12 cellular contexts compared by ENCODE assay signal in the genomic region with DNA sequence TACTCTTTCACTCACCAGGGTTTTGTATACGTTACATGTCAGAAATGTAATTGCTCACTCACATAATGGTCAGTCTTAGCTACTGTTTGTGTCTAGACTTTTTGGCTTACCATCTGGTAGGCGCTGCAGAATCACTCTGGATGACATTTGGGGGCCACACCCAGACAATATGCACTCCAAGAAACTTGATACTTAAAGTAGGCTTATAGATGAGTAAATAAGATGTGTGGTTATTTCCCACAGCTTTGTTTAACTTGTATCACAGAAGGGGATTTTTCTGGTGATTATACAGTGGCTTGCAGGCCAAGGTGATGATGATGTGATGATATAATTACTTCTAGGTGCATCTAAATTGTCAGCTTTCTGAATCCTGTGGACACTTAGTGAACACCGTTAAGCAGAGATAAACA.
DNase-seq lines count a peak whose midpoint lies in the region; ATAC-seq, FAIRE-seq and TF ChIP-seq lines count a peak whose summit lies in the region.
"Had no signal": no experiment of that assay in that cellular context is flagged by ENCODE, and none has a peak within 500 bp of the region (broad histone marks: within the 10 kb centered on the region; RNA-seq: fewer than 3 reads in every experiment).

No MANE protein-coding gene starts in this region.

- H3K36me3 ChIP-seq in RWPE2 (ENCODE audit: low read depth), result peaks cover 22% of the 10 kb centered on the region
- H3K36me3 ChIP-seq in SJCRH30, result peaks cover 5% of the 10 kb centered on the region; the same call in 1 of the 2 replicates

- CTCF ChIA-PET in AG04449 (lab: Yijun Ruan, JAX), result interaction anchor here (0.7 to 2.3 kb wide), 2 partner anchors 8 to 107 kb away, joined by 3 to 13 read pairs; no protein-coding TSS in a partner anchor

- POLR2A ChIA-PET in AG04449 (lab: Yijun Ruan, JAX), result interaction anchor here (1.1 to 1.4 kb wide), 2 partner anchors 36 to 71 kb away, joined by 3 to 7 read pairs; no protein-coding TSS in a partner anchor

- TF ChIP-seq CTCF in AG04449 (IDR thresholded peaks at IDR 0.05; ENCODE audit: insufficient read depth, low read length, missing control alignments) (no peak), RWPE2 (IDR thresholded peaks at IDR 0.05; ENCODE audit: poor library complexity, severe bottlenecking) (no peak), fibroblast of mammary gland (conservative IDR thresholded peaks at IDR 0.05; ENCODE audit: control insufficient read depth, insufficient read depth, low read depth, low read length) (no peak)

- H3K27ac ChIP-seq in RWPE2 (ENCODE audit: poor library complexity, severe bottlenecking) (no peak overlapping the region), SJCRH30 (no peak overlapping the region)
- H3K27ac ChIP-seq: HL-60 had no signal

- no peak for TF ChIP-seq POLR2A in GM12891 (IDR thresholded peaks at IDR 0.05; ENCODE audit: low read depth, low read length)

- H3K9me3 ChIP-seq in RWPE2 (ENCODE audit: severe bottlenecking) (no peaks in the 10 kb centered on the region), SJCRH30 (replicated peaks) (no peaks in the 10 kb centered on the region)
- H3K9me3 ChIP-seq: Caco-2 had no signal

- H3K4me1 ChIP-seq in RWPE2 (ENCODE audit: insufficient read depth, poor library complexity, severe bottlenecking) (no peaks in the 10 kb centered on the region), SJCRH30 (peaks cover 5% of the 10 kb centered on the region; the same call in 1 of the 2 replicates)
- H3K4me1 ChIP-seq: Caco-2 had no signal

- H3K4me3 ChIP-seq in AG04449 (ENCODE audit: low read depth, low read length) (no peak overlapping the region), RWPE2 (ENCODE audit: severe bottlenecking) (no peak overlapping the region), fibroblast of mammary gland (ENCODE audit: control insufficient read depth, low read depth, low read length) (no peak overlapping the region), SJCRH30 (no peak overlapping the region)

- no peaks in the 10 kb centered on the region for H3K27me3 ChIP-seq in RWPE2 (ENCODE audit: insufficient read depth, poor library complexity, severe bottlenecking)
- no peaks in the 10 kb centered on the region for H3K27me3 ChIP-seq in SJCRH30

- DNase-seq in AG04449 (ENCODE audit: low read depth, low spot score) (peak; percentile 37), GM12891 (ENCODE audit: insufficient read length, low spot score) (no peak), RWPE2 (ENCODE audit: low spot score) (no peak), fibroblast of mammary gland (ENCODE audit: low read depth) (peak; percentile 85), SJCRH30 (no peak), iPS-NIHi7 (ENCODE audit: extremely low spot score) (no peak)
- DNase-seq: Caco-2, dermis blood vessel endothelial cell, SW 1271 had no signal

- peak; percentile 41 for FAIRE-seq in GM12891 (lab: Jason Lieb, UNC)

- ATAC-seq in RWPE2 (ENCODE audit: low read depth) (peak; percentile 37; the same call in 2 of the 3 replicates), HG03196 (IDR thresholded peaks at IDR 0.05; ENCODE audit: unreplicated experiment) (no peak), HG02884 (IDR thresholded peaks at IDR 0.05; ENCODE audit: unreplicated experiment) (no peak)

TF ChIP-seq in GM12891, 5 proteins besides CTCF, POLR2A, EP300 and RAD21:
- TF ChIP-seq POU2F2 (IDR thresholded peaks at IDR 0.05; ENCODE audit: low read depth, low read length) (no peak), POLR2AphosphoS5 (IDR thresholded peaks at IDR 0.05; ENCODE audit: low read depth, low read length) (no peak), SPI1 (IDR thresholded peaks at IDR 0.05; ENCODE audit: low read depth, low read length) (no peak), PAX5 (IDR thresholded peaks at IDR 0.05; ENCODE audit: insufficient read depth, low read length, severe bottlenecking) (no peak), TAF1 (IDR thresholded peaks at IDR 0.05; ENCODE audit: low read depth, low read length) (no peak)

Comparison
In these comparisons a context has a peak if more than half of its experiments do, and no peak if none do; other contexts are left out.
1. DNase-seq: peak in AG04449 (single experiment) and fibroblast of mammary gland (single experiment); none in GM12891 (single experiment), RWPE2 (single experiment), SJCRH30 (0 of 2) and iPS-NIHi7 (single experiment).